ENCODE assay signal across 15 cellular contexts in the genomic region with DNA sequence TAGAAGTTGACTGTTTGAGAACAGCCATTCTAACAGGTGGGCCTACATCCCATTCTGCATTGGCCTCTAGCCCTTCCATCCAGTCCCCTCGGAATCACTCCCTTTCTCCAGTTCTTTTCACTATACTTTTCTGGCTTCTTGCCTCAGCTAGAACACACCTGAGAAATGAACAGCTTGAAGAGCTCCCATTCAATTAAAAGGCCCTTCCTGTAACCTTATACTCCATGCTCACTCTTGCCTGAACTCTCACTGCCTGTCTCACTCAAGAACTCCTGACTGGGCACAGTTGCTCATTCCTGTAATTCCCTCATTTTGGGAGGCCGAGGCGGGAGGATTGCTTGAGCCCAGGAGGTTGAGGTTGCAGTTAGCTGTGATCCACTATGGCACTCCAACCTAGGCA. TPM values are rescaled to one million over a fixed set of nuclear protein-coding genes. Genes with fewer than 3 reads are reported as not detected.
A peak's percentile ranks its signal among the peaks of the same experiment; 100 is the strongest.
DNase-seq lines count a peak whose midpoint lies in the region; ATAC-seq lines count a peak whose summit lies in the region.
"Had no signal": no experiment of that assay in that cellular context is flagged by ENCODE, and none has a peak within 500 bp of the region (broad histone marks: within the 10 kb centered on the region; RNA-seq: fewer than 3 reads in every experiment).

No MANE protein-coding gene starts in this region.

- DNase-seq in DMS53 (lab: John Stamatoyannopoulos, UW) (peak; percentile 26), DMS53 treated with DMSO at 0.1 percent for 48 hours (lab: John Stamatoyannopoulos, UW; ENCODE audit: unreplicated experiment) (no peak), NCI-H2029 treated with DMSO at 0.1 percent for 48 hours (lab: John Stamatoyannopoulos, UW) (peak; percentile 42), NCI-H2196 (lab: John Stamatoyannopoulos, UW; ENCODE audit: unreplicated experiment) (peak; percentile 23), left kidney (ENCODE audit: low read depth, low spot score) (peak; percentile 70), Right ventricle myocardium superior (no peak), DMS 273 (lab: John Stamatoyannopoulos, UW; ENCODE audit: unreplicated experiment) (no peak)
- DNase-seq: CD8-positive, alpha-beta T cell; COR-L47; EL; H7; IMR-90 had no signal

- no peak for ATAC-seq in Right ventricle myocardium superior (ENCODE audit: poor library complexity)
- ATAC-seq: CD8-positive, alpha-beta T cell; GM23338 had no signal

- intact Hi-C loops in Right ventricle myocardium superior (cut with DNase I) = no loop called here

RNA-seq across cellular contexts. Expression of gene CHRNA1, which starts 23.6 kb away (rescaled TPM):
- not detected for total RNA-seq in Right ventricle myocardium superior
- total RNA-seq: A673, GM23338, H7, HT-29 had no signal

Comparison
In these comparisons a context has a peak if more than half of its experiments do, and no peak if none do; other contexts are left out.
1. DNase-seq: peak in DMS53 (single experiment), NCI-H2029 treated with DMSO at 0.1 percent for 48 hours (single experiment), NCI-H2196 (single experiment) and left kidney (single experiment); none in DMS53 treated with DMSO at 0.1 percent for 48 hours (single experiment), Right ventricle myocardium superior (single experiment) and DMS 273 (single experiment).